Comparison of ENCODE assay signal across 21 cellular contexts in genomic region chr19:2724148-2724557, GRCh38. TPM values are rescaled to one million over a fixed set of nuclear protein-coding genes. Genes with fewer than 3 reads are reported as not detected.
DNase-seq lines count a peak whose midpoint lies in the region; ATAC-seq and TF ChIP-seq lines count a peak whose summit lies in the region.
"Had no signal": no experiment of that assay in that cellular context is flagged by ENCODE, and none has a peak within 500 bp of the region (broad histone marks: within the 10 kb centered on the region; RNA-seq: fewer than 3 reads in every experiment).

No MANE protein-coding gene starts in this region.

- H3K4me3 Mint-ChIP-seq in type B pancreatic cell, result peak overlapping the region; percentile 2
- H3K4me3 Mint-ChIP-seq: activated CD4-positive, alpha-beta T cell treated with anti-CD3 and anti-CD28 coated beads for 36 hours had no signal

- intact Hi-C loops in cardiac septum (cut with DNase I), result loop anchor here (5.0 kb wide), 1 partner anchor 48 kb away; no protein-coding TSS in a partner anchor

- H3K27ac ChIP-seq in cardiac muscle cell (no peak overlapping the region), WERI-Rb-1 (no peak overlapping the region), right atrium auricular region (peak overlapping the region; percentile 86 to 88)
- H3K27ac ChIP-seq: neutrophil had no signal

- no peaks in the 10 kb centered on the region for H3K36me3 ChIP-seq in cardiac muscle cell
- no peaks in the 10 kb centered on the region for H3K36me3 ChIP-seq in WERI-Rb-1
- H3K36me3 ChIP-seq in right atrium auricular region, result no peaks in the 10 kb centered on the region
- H3K36me3 ChIP-seq: neutrophil had no signal

- H3K4me3 ChIP-seq in cardiac muscle cell, result no peak overlapping the region
- H3K4me3 ChIP-seq in WERI-Rb-1 (ENCODE audit: low read depth, low read length), result no peak overlapping the region
- no peak overlapping the region for H3K4me3 ChIP-seq in right atrium auricular region
- H3K4me3 ChIP-seq: A549, lung had no signal

- TF ChIP-seq CTCF in cardiac muscle cell (IDR thresholded peaks at IDR 0.05; ENCODE audit: low read depth, low read length), result peak; percentile 5
- TF ChIP-seq CTCF in WERI-Rb-1 (IDR thresholded peaks at IDR 0.05; ENCODE audit: low read depth, low read length), result peak; percentile 35
- TF ChIP-seq CTCF in right atrium auricular region (IDR thresholded peaks at IDR 0.05), result no peak
- peak; percentile 54 for TF ChIP-seq CTCF in type B pancreatic cell (conservative IDR thresholded peaks at IDR 0.05)

- no peaks in the 10 kb centered on the region for H3K9me3 ChIP-seq in cardiac muscle cell (ENCODE audit: low read depth)
- no peaks in the 10 kb centered on the region for H3K9me3 ChIP-seq in WERI-Rb-1 (ENCODE audit: severe bottlenecking)
- H3K9me3 ChIP-seq in right atrium auricular region, result no peaks in the 10 kb centered on the region
- H3K9me3 ChIP-seq: A549, neutrophil had no signal

- H3K27me3 ChIP-seq in cardiac muscle cell (peaks cover 25% of the 10 kb centered on the region), WERI-Rb-1 (ENCODE audit: insufficient read depth, low read depth, severe bottlenecking) (peaks cover 10% of the 10 kb centered on the region), right atrium auricular region (no peaks in the 10 kb centered on the region)

- H3K27me3 Mint-ChIP-seq in type B pancreatic cell, result peaks cover 44% of the 10 kb centered on the region

- peaks cover 4% of the 10 kb centered on the region for H3K4me1 Mint-ChIP-seq in type B pancreatic cell (ENCODE audit: unreplicated experiment)

- H3K27ac Mint-ChIP-seq in type B pancreatic cell, result no peak overlapping the region
- H3K27ac Mint-ChIP-seq: activated CD4-positive, alpha-beta T cell treated with anti-CD3 and anti-CD28 coated beads for 36 hours had no signal

- ATAC-seq in esophagus mucosa, result no peak
- ATAC-seq: activated CD4-positive, alpha-beta T cell treated with anti-CD3 and anti-CD28 coated beads for 36 hours had no signal

- no peaks in the 10 kb centered on the region for H3K9me3 Mint-ChIP-seq in type B pancreatic cell

- H3K36me3 Mint-ChIP-seq in type B pancreatic cell, result no peaks in the 10 kb centered on the region

- H3K4me1 ChIP-seq in cardiac muscle cell (ENCODE audit: low read depth) (peaks cover 16% of the 10 kb centered on the region), right atrium auricular region (peaks cover 0 to 42% of the 10 kb centered on the region in 2 donors)

- DNase-seq in cardiac muscle cell (ENCODE audit: low read depth in 1 of 2, low spot score in 1 of 2) (no peak), cardiac septum (ENCODE audit: low spot score) (no peak), WERI-Rb-1 (no peak), right atrium auricular region (ENCODE audit: low spot score) (no peak), type B pancreatic cell (ENCODE audit: extremely low spot score, unreplicated experiment) (no peak), NCI-H526 (lab: John Stamatoyannopoulos, UW) (no peak), NCI-H82 (lab: John Stamatoyannopoulos, UW) (no peak)
- DNase-seq: activated CD4-positive, alpha-beta T cell treated with anti-CD3 and anti-CD28 coated beads for 36 hours; activated naive CD4-positive, alpha-beta T cell treated with anti-CD3 and anti-CD28 coated beads, Interleukin-2, amount 50 U/mL, for 16 hours; effector CD8-positive, alpha-beta T cell; foreskin melanocyte; KBM-7; NCI-H1105; NK-92 treated with Interleukin-12 subunit alpha and Interleukin-12 subunit beta, amount 100 ng/mL, for 24 hours; SHP77; stimulated activated CD4-positive, alpha-beta T cell treated with anti-CD3 and anti-CD28 coated beads, Interleukin-2, amount 100 ng/mL, for 48 hours; stimulated activated CD8-positive, alpha-beta memory T cell treated with anti-CD3 and anti-CD28 coated beads, Interleukin-4, amount 100 ng/mL, for 48 hours had no signal

RNA-seq across cellular contexts. Expression of gene DIRAS1, which starts 3.0 kb away (rescaled TPM):
- total RNA-seq in cardiac muscle cell (3.0 and 4.2 TPM in 2 replicates), cardiac septum (113 TPM), right atrium auricular region (10 to 100 TPM; 36.5 to 58.0 TPM), type B pancreatic cell (ENCODE audit: low replicate concordance) (5.9 and 10.4 TPM in 2 replicates), esophagus mucosa (1.00 TPM)
- 3.1 and 3.3 TPM in 2 replicates for polyA plus RNA-seq in cardiac muscle cell

RNA-seq across cellular contexts. Expression of gene SLC39A3, which starts 15.7 kb away (rescaled TPM):
- total RNA-seq in cardiac muscle cell (29.4 and 33.5 TPM in 2 replicates), cardiac septum (17.9 TPM), right atrium auricular region (10 to 100 TPM; 22.9 to 38.0 TPM), type B pancreatic cell (ENCODE audit: low replicate concordance) (32.0 and 33.1 TPM in 2 replicates), esophagus mucosa (21.0 TPM)
- polyA plus RNA-seq in cardiac muscle cell, result 36.6 and 46.0 TPM in 2 replicates

RNA-seq across cellular contexts. Expression of gene GNG7, which starts 21.7 kb away (rescaled TPM):
- total RNA-seq in cardiac muscle cell, result 14.3 and 20.4 TPM in 2 replicates
- 24.8 and 34.4 TPM in 2 replicates for polyA plus RNA-seq in cardiac muscle cell
- 30.9 TPM for total RNA-seq in cardiac septum
- 10 to 100 TPM; 18.0 to 22.8 TPM for total RNA-seq in right atrium auricular region
- total RNA-seq in type B pancreatic cell (ENCODE audit: low replicate concordance), result 3.8 and 12.2 TPM in 2 replicates
- total RNA-seq in esophagus mucosa, result 0.68 TPM

RNA-seq across cellular contexts. Expression of gene SGTA, which starts 58.9 kb away (rescaled TPM):
- total RNA-seq in cardiac muscle cell, result 102 and 106 TPM in 2 replicates
- 135 and 137 TPM in 2 replicates for polyA plus RNA-seq in cardiac muscle cell
- 54.1 TPM for total RNA-seq in cardiac septum
- 10 to 100 TPM; 52.3 to 60.9 TPM for total RNA-seq in right atrium auricular region
- 55.9 and 64.4 TPM in 2 replicates for total RNA-seq in type B pancreatic cell (ENCODE audit: low replicate concordance)
- 32.4 TPM for total RNA-seq in esophagus mucosa

Comparison
In these comparisons a context has a peak if more than half of its experiments do, and no peak if none do; other contexts are left out.
1. H3K27ac ChIP-seq: peak in right atrium auricular region (2 of 2); none in cardiac muscle cell (single experiment) and WERI-Rb-1 (single experiment).
2. CTCF ChIP-seq: peak in cardiac muscle cell (single experiment), WERI-Rb-1 (single experiment) and type B pancreatic cell (single experiment); none in right atrium auricular region (0 of 2).